11 cellular contexts compared by ENCODE assay signal in the genomic region with DNA sequence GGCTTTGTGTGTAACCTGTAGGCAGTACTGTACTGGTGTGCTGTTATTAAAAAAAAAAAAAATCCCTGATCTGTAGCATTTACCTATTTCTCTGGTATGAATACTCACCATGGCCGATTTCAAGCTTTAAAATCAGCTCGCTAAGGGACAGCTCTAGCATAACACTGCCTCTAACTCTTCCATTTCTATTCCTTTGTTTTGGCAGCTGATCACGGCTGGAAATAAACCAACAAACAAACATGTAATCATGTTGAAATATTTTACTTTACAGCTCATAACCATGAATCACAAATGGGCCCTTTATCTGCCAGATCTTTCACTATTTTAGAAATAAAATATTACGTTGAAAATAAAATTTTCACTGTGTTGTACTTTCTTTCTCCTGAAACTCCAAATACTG.
"Had no signal": no experiment of that assay in that cellular context is flagged by ENCODE, and none has a peak within 500 bp of the region (broad histone marks: within the 10 kb centered on the region; RNA-seq: fewer than 3 reads in every experiment).

No MANE protein-coding gene starts in this region.

- H3K9ac ChIP-seq: parathyroid adenoma had no signal

- H3K4me1 ChIP-seq: left lung, parathyroid adenoma had no signal

- ATAC-seq: naive thymus-derived CD4-positive, alpha-beta T cell had no signal

- DNase-seq: activated CD4-positive, alpha-beta T cell treated with anti-CD3 and anti-CD28 coated beads, Interleukin-2, amount 10 ng/mL, durations not matched to agents 7 days and 5 days; activated CD8-positive, alpha-beta memory T cell treated with anti-CD3 and anti-CD28 coated beads, Interleukin-2, amount 50 U/mL, for 48 hours; activated gamma-delta T cell treated with Interleukin-2 at 50 U/mL for 16 hours; effector CD8-positive, alpha-beta T cell; hippocampal formation; left lung; naive thymus-derived CD4-positive, alpha-beta T cell; stimulated activated CD4-positive, alpha-beta T cell treated with anti-CD3 and anti-CD28 coated beads, Interleukin-4, amount 100 ng/mL, for 24 hours; stimulated activated naive CD4-positive, alpha-beta T cell; trophoblast cell had no signal

- H3K36me3 ChIP-seq: left lung had no signal

- H3K79me2 ChIP-seq: parathyroid adenoma had no signal

- H3K27ac ChIP-seq: left lung, parathyroid adenoma had no signal

- H3K4me3 ChIP-seq: left lung had no signal

- H3K27me3 ChIP-seq: left lung had no signal

- H3K9me3 ChIP-seq: left lung had no signal

- H2AFZ ChIP-seq: parathyroid adenoma had no signal
